10 cellular contexts compared by ENCODE assay signal in genomic region chr7:2518101-2518500, GRCh38. TPM values are rescaled to one million over a fixed set of nuclear protein-coding genes. Genes with fewer than 3 reads are reported as not detected.
DNase-seq lines count a peak whose midpoint lies in the region; ATAC-seq, FAIRE-seq and TF ChIP-seq lines count a peak whose summit lies in the region.
"Had no signal": no experiment of that assay in that cellular context is flagged by ENCODE, and none has a peak within 500 bp of the region (broad histone marks: within the 10 kb centered on the region; RNA-seq: fewer than 3 reads in every experiment).

No MANE protein-coding gene starts in this region.

- in situ Hi-C loops in KBM-7 (cut with MboI; ENCODE audit: low pct_unique_long_range_greater_than_20kb, low sequenced_read_pairs): no loop called here

- H3F3A ChIP-seq in MM.1S (ENCODE audit: insufficient read depth, low read length): no peaks in the 10 kb centered on the region

- H4K20me1 ChIP-seq in MM.1S (ENCODE audit: insufficient read depth, low read length): no peaks in the 10 kb centered on the region

- H3K27me3 ChIP-seq in AG04450 (ENCODE audit: control insufficient read depth, insufficient read depth, low read length): no peaks in the 10 kb centered on the region
- peaks cover 68% of the 10 kb centered on the region for H3K27me3 ChIP-seq in MM.1S (replicated peaks; ENCODE audit: insufficient read depth, low read length)

- DNase-seq in AG04450 (ENCODE audit: low read depth, low spot score) (no peak), DMS153 (lab: John Stamatoyannopoulos, UW) (peak; percentile 82), T-cell (no peak), kidney (no peak), MM.1S (no peak), KBM-7 (no peak)
- DNase-seq: SW 1271 had no signal

- H3K4me3 ChIP-seq in AG04450 (ENCODE audit: low read depth, low read length): 0 out of 2 replicates have a peak overlapping the region, but pooled peaks have one; percentile 2
- H3K4me3 ChIP-seq in kidney (ENCODE audit: low read length in 2 of 2): no peak overlapping the region
- H3K4me3 ChIP-seq in MM.1S (ENCODE audit: low read length): no peak overlapping the region
- H3K4me3 ChIP-seq: HAP-1 had no signal

- intact Hi-C loops in kidney (cut with DNase I): no loop called here

- peak overlapping the region; percentile 31 for H3K27ac ChIP-seq in AG04450 (ENCODE audit: low read depth, low read length)
- H3K27ac ChIP-seq in kidney (ENCODE audit: low read depth in 2 of 2, low read length in 2 of 2): peak overlapping the region; percentile 23 to 32
- H3K27ac ChIP-seq in MM.1S (ENCODE audit: low read length): no peak overlapping the region

- peaks cover 13% of the 10 kb centered on the region for H3K36me3 Mint-ChIP-seq in T-cell

- peak overlapping the region; percentile 11 to 81 for H3K27ac Mint-ChIP-seq in T-cell

- no peak for TF ChIP-seq CTCF in AG04450 (IDR thresholded peaks at IDR 0.05; ENCODE audit: low read depth, low read length)
- TF ChIP-seq CTCF in kidney (IDR thresholded peaks at IDR 0.05; ENCODE audit: borderline replicate concordance, extremely low read depth, insufficient read depth): no peak
- TF ChIP-seq CTCF in MM.1S (IDR thresholded peaks at IDR 0.05; ENCODE audit: low read length): no peak

- H3K36me3 ChIP-seq in kidney (ENCODE audit: control insufficient read depth in 1 of 2, insufficient read depth in 2 of 2, low read length in 2 of 2) (no peaks in the 10 kb centered on the region), MM.1S (replicated peaks; ENCODE audit: insufficient read depth, low read length) (no peaks in the 10 kb centered on the region)
- H3K36me3 ChIP-seq: HAP-1 had no signal

- no peak for FAIRE-seq in kidney (lab: Jason Lieb, UNC)

- H3K4me1 Mint-ChIP-seq in T-cell: peaks cover 25 to 37% (median 35%) of the 10 kb centered on the region in 3 donors

- H3K9me2 ChIP-seq in MM.1S (replicated peaks; ENCODE audit: insufficient read depth, low read length): no peaks in the 10 kb centered on the region

- POLR2A ChIA-PET in AG04450 (lab: Yijun Ruan, JAX) (no interaction called here), T-cell (lab: Charles Lee) (no interaction called here)

- no peak overlapping the region for H2AFZ ChIP-seq in MM.1S (ENCODE audit: low read length)

- CTCF ChIA-PET in AG04450 (lab: Charles Lee): no interaction called here
- CTCF ChIA-PET in T-cell (lab: Charles Lee): no interaction called here

- H3K4me1 ChIP-seq in kidney (ENCODE audit: control insufficient read depth in 1 of 2, insufficient read depth in 1 of 2, low read depth in 1 of 2, low read length in 2 of 2): peaks cover 0 to 25% of the 10 kb centered on the region in 2 donors
- no peaks in the 10 kb centered on the region for H3K4me1 ChIP-seq in MM.1S (ENCODE audit: low read length)

- H3K9me3 ChIP-seq in AG04450 (ENCODE audit: control insufficient read depth, insufficient read depth, low read length): peaks cover 7% of the 10 kb centered on the region; the same call in 1 of the 2 replicates
- H3K9me3 ChIP-seq in kidney (ENCODE audit: control insufficient read depth in 1 of 2, low read length in 2 of 2): no peaks in the 10 kb centered on the region
- H3K9me3 ChIP-seq in MM.1S (replicated peaks; ENCODE audit: insufficient read depth, low read length): no peaks in the 10 kb centered on the region
- H3K9me3 ChIP-seq: HAP-1 had no signal

- no peaks in the 10 kb centered on the region for H3K9me3 Mint-ChIP-seq in T-cell

- no peaks in the 10 kb centered on the region for H3K79me2 ChIP-seq in MM.1S (ENCODE audit: low read length)

- H3K9ac ChIP-seq in kidney (ENCODE audit: low read length in 2 of 2): no peak overlapping the region
- no peak overlapping the region for H3K9ac ChIP-seq in MM.1S (ENCODE audit: low read length)

- H3K4me3 Mint-ChIP-seq in T-cell: peak overlapping the region; percentile 66 to 78 (median 72)

- H3K27me3 Mint-ChIP-seq in T-cell: no peaks in the 10 kb centered on the region

- H3K4me2 ChIP-seq in MM.1S (ENCODE audit: low read depth, low read length): no peak overlapping the region

- ATAC-seq in T-cell (replicated peaks in 1 of 4): no peak
- no peak for ATAC-seq in GM18907 (IDR thresholded peaks at IDR 0.05; ENCODE audit: unreplicated experiment)
- ATAC-seq in GM19328 (IDR thresholded peaks at IDR 0.05; ENCODE audit: unreplicated experiment): no peak

RNA-seq across cellular contexts. Expression of gene LFNG, which starts 1.5 kb away (rescaled TPM):
- 1.6 and 2.4 TPM in 2 replicates for polyA plus RNA-seq in AG04450 (2011; rRNA removed)
- polyA minus RNA-seq in AG04450 (2011; rRNA and poly(A)+ RNA removed): 1.8 and 2.8 TPM in 2 replicates
- total RNA-seq in T-cell: 100 to 1,000 TPM; 110 to 198 (median 182) TPM
- total RNA-seq in kidney: 18.4 TPM
- 5.0 TPM for polyA plus RNA-seq in kidney (ENCODE audit: insufficient read depth, low read depth, low replicate concordance)

RNA-seq across cellular contexts. Expression of gene BRAT1, which starts 37.2 kb away (rescaled TPM):
- 6.2 and 9.8 TPM in 2 replicates for polyA plus RNA-seq in AG04450 (2011; rRNA removed)
- polyA minus RNA-seq in AG04450 (2011; rRNA and poly(A)+ RNA removed): 5.3 and 6.2 TPM in 2 replicates
- total RNA-seq in T-cell: 10 to 100 TPM; 23.6 to 46.2 (median 43.1) TPM
- 23.7 TPM for total RNA-seq in kidney
- 18.7 TPM for polyA plus RNA-seq in kidney (ENCODE audit: insufficient read depth, low read depth, low replicate concordance)

RNA-seq across cellular contexts. Expression of gene IQCE, which starts 40.7 kb away (rescaled TPM):
- polyA plus RNA-seq in AG04450 (2011; rRNA removed) (6.8 and 8.9 TPM in 2 replicates), kidney (ENCODE audit: insufficient read depth, low read depth, low replicate concordance) (6.1 TPM)
- polyA minus RNA-seq in AG04450 (2011; rRNA and poly(A)+ RNA removed): 8.1 and 9.9 TPM in 2 replicates
- total RNA-seq in T-cell (10 to 100 TPM in 1 of 5 donors, 1 to 10 TPM in 4; 4.5 to 11.7 (median 8.0) TPM), kidney (27.8 TPM)

RNA-seq across cellular contexts. Expression of gene GRIFIN, which starts 41.9 kb away (rescaled TPM):
- not detected in 2 replicates for polyA plus RNA-seq in AG04450 (2011; rRNA removed)
- polyA minus RNA-seq in AG04450 (2011; rRNA and poly(A)+ RNA removed): not detected in 2 replicates
- total RNA-seq in T-cell: not detected
- total RNA-seq in kidney: not detected
- polyA plus RNA-seq in kidney (ENCODE audit: insufficient read depth, low read depth, low replicate concordance): not detected
